In genomic region chr2:45892757-45893156, GRCh38 we compare ENCODE assay signal across 14 cellular contexts.
A peak's percentile ranks its signal among the peaks of the same experiment; 100 is the strongest.
DNase-seq lines count a peak whose midpoint lies in the region; ATAC-seq, FAIRE-seq and TF ChIP-seq lines count a peak whose summit lies in the region.
"Had no signal": no experiment of that assay in that cellular context is flagged by ENCODE, and none has a peak within 500 bp of the region (broad histone marks: within the 10 kb centered on the region; RNA-seq: fewer than 3 reads in every experiment).

No MANE protein-coding gene starts in this region.

- no peak for FAIRE-seq in HTR-8/SVneo (lab: Jason Lieb, UNC)

- H3K4me3 ChIP-seq in fibroblast of the aortic adventitia (ENCODE audit: low read depth, low read length), result no peak overlapping the region
- peak overlapping the region in 1 of 5 donors; percentile 17 for H3K4me3 ChIP-seq in subcutaneous abdominal adipose tissue (ENCODE audit: low read depth in 1 of 5, low read length in 5 of 5)
- no peak overlapping the region for H3K4me3 ChIP-seq in colonic mucosa
- H3K4me3 ChIP-seq: coronary artery, transverse colon had no signal

- TF ChIP-seq CTCF in fibroblast of the aortic adventitia (IDR thresholded peaks at IDR 0.05; ENCODE audit: insufficient read depth, low read length) (no peak), colonic mucosa (IDR thresholded peaks at IDR 0.05) (no peak)

- no peaks in the 10 kb centered on the region for H3K9me3 ChIP-seq in subcutaneous abdominal adipose tissue (ENCODE audit: control insufficient read depth in 5 of 5, low read length in 5 of 5)
- H3K9me3 ChIP-seq in colonic mucosa, result no peaks in the 10 kb centered on the region
- H3K9me3 ChIP-seq: BE2C, transverse colon had no signal

- no peak overlapping the region for H3K9ac ChIP-seq in subcutaneous abdominal adipose tissue (ENCODE audit: low read length in 5 of 5)
- no peak overlapping the region for H3K9ac ChIP-seq in colonic mucosa (ENCODE audit: low read depth in 2 of 2, low read length in 2 of 2)

- DNase-seq in Right ventricle myocardium superior (no peak), cardiac septum (ENCODE audit: low spot score) (no peak), NCI-H2227 treated with DMSO at 0.1 percent for 48 hours (lab: John Stamatoyannopoulos, UW) (peak; percentile 34), fibroblast of the aortic adventitia (ENCODE audit: low read depth) (peak; percentile 52), globus pallidus (ENCODE audit: low spot score) (no peak), HTR-8/SVneo (ENCODE audit: insufficient read length, low spot score) (no peak), colonic mucosa (no peak)
- DNase-seq: activated CD4-positive, alpha-beta T cell treated with anti-CD3 and anti-CD28 coated beads, Interleukin-2, amount 50 U/mL, for 4 hours; BE2C; HCEC 1CT; NK-92 treated with Interleukin-12 subunit alpha and Interleukin-12 subunit beta, amount 100 ng/mL, for 24 hours; transverse colon had no signal

- H3K36me3 ChIP-seq in subcutaneous abdominal adipose tissue (ENCODE audit: control insufficient read depth in 5 of 5, insufficient read depth in 5 of 5, low read length in 5 of 5) (no peaks in the 10 kb centered on the region), colonic mucosa (no peaks in the 10 kb centered on the region)
- H3K36me3 ChIP-seq: BE2C, transverse colon had no signal

- intact Hi-C loops in Right ventricle myocardium superior (cut with DNase I) (no loop called here), cardiac septum (cut with DNase I) (no loop called here), colonic mucosa (cut with DNase I) (no loop called here)

- H3K27ac ChIP-seq in subcutaneous abdominal adipose tissue (ENCODE audit: low read depth, low read length), result peak overlapping the region; percentile 37
- H3K27ac ChIP-seq in colonic mucosa, result no peak overlapping the region
- H3K27ac ChIP-seq: coronary artery, transverse colon had no signal

- H3K27me3 ChIP-seq in subcutaneous abdominal adipose tissue (ENCODE audit: control insufficient read depth in 5 of 5, insufficient read depth in 4 of 5, low read length in 5 of 5) (no peaks in the 10 kb centered on the region), colonic mucosa (no peaks in the 10 kb centered on the region)
- H3K27me3 ChIP-seq: BE2C, transverse colon had no signal

- H3K4me1 ChIP-seq in subcutaneous abdominal adipose tissue (ENCODE audit: control insufficient read depth in 5 of 5, insufficient read depth in 5 of 5, low read length in 5 of 5) (peaks cover 21 to 78% (median 67%) of the 10 kb centered on the region in 5 donors), colonic mucosa (no peaks in the 10 kb centered on the region)

- peak; percentile 35 for ATAC-seq in Right ventricle myocardium superior (ENCODE audit: poor library complexity)

Comparison
In these comparisons a context has a peak if more than half of its experiments do, and no peak if none do; other contexts are left out.
1. DNase-seq: peak in NCI-H2227 treated with DMSO at 0.1 percent for 48 hours (single experiment) and fibroblast of the aortic adventitia (single experiment); none in Right ventricle myocardium superior (single experiment), cardiac septum (single experiment), globus pallidus (single experiment), HTR-8/SVneo (single experiment) and colonic mucosa (single experiment).